ENCODE assay signal across 10 cellular contexts in genomic region chr11:35288817-35289541, GRCh38.
A peak's percentile ranks its signal among the peaks of the same experiment; 100 is the strongest.
DNase-seq lines count a peak whose midpoint lies in the region; FAIRE-seq and TF ChIP-seq lines count a peak whose summit lies in the region.
"Had no signal": no experiment of that assay in that cellular context is flagged by ENCODE, and none has a peak within 500 bp of the region (broad histone marks: within the 10 kb centered on the region; RNA-seq: fewer than 3 reads in every experiment).

No MANE protein-coding gene starts in this region.

- intact Hi-C loops in PC-9 (cut with micrococcal nuclease; ENCODE audit: unreplicated experiment), result no loop called here

- H3K4me2 ChIP-seq in skeletal muscle satellite cell (ENCODE audit: low read length) (peak overlapping the region; percentile 68), PC-9 (no peak overlapping the region)

- no peaks in the 10 kb centered on the region for H3F3A ChIP-seq in PC-9 (ENCODE audit: insufficient read depth, low read depth)

- no peak for TF ChIP-seq CTCF in coronary artery (IDR thresholded peaks at IDR 0.05)
- no peak for TF ChIP-seq CTCF in PC-9 (conservative IDR thresholded peaks at IDR 0.05)

- H3K27ac ChIP-seq in coronary artery (peak overlapping the region; percentile 21 to 86), PC-9 (no peak overlapping the region)
- H3K27ac ChIP-seq: tibial nerve had no signal

- no peak overlapping the region for H2AFZ ChIP-seq in PC-9

- no peaks in the 10 kb centered on the region for H3K9me2 ChIP-seq in PC-9 (ENCODE audit: insufficient read depth)

- peak; percentile 64 for FAIRE-seq in GM18507 (lab: Jason Lieb, UNC)

- H3K27me3 ChIP-seq in skeletal muscle satellite cell (ENCODE audit: control insufficient read depth, insufficient read depth, low read length), result no peaks in the 10 kb centered on the region
- H3K27me3 ChIP-seq in PC-9 (ENCODE audit: insufficient read depth, low read depth), result no peaks in the 10 kb centered on the region
- H3K27me3 ChIP-seq: tibial nerve had no signal

- peak overlapping the region; percentile 70 for H3K9ac ChIP-seq in skeletal muscle satellite cell (ENCODE audit: low read depth, low read length)

- no peaks in the 10 kb centered on the region for H3K79me2 ChIP-seq in PC-9 (ENCODE audit: low read depth)

- H3K36me3 ChIP-seq in skeletal muscle satellite cell (ENCODE audit: insufficient read depth, low read length), result no peaks in the 10 kb centered on the region
- no peaks in the 10 kb centered on the region for H3K36me3 ChIP-seq in PC-9 (ENCODE audit: low read depth)
- H3K36me3 ChIP-seq: tibial nerve had no signal

- CTCF ChIA-PET in PC-9 (lab: Charles Lee), result no interaction called here

- BruUV-seq in PC-9 (replicated peaks; lab: Mats Ljungman, UMichigan), result no TSS peak

- H3K4me3 ChIP-seq in coronary artery (no peak overlapping the region), skeletal muscle satellite cell (ENCODE audit: low read length) (no peak overlapping the region), PC-9 (no peak overlapping the region)
- H3K4me3 ChIP-seq: tibial nerve had no signal

- no peaks in the 10 kb centered on the region for H3K9me3 ChIP-seq in skeletal muscle satellite cell (replicated peaks; ENCODE audit: low read length)
- peaks cover 4% of the 10 kb centered on the region; the same call in 1 of the 2 replicates for H3K9me3 ChIP-seq in PC-9 (ENCODE audit: insufficient read depth, low read depth)
- H3K9me3 ChIP-seq: tibial nerve had no signal

- no peak for DNase-seq in GM18507 (ENCODE audit: extremely low spot score, insufficient read length, low read depth)
- DNase-seq in RPMI7951 (ENCODE audit: low read depth), result peak; percentile 85
- no peak for DNase-seq in coronary artery (ENCODE audit: low spot score)
- DNase-seq in cerebellar cortex (ENCODE audit: low spot score), result no peak
- no peak for DNase-seq in islet precursor cell
- no peak for DNase-seq in activated CD4-positive, alpha-beta T cell treated with anti-CD3 and anti-CD28 coated beads for 1 hour
- DNase-seq in PC-9, result no peak
- DNase-seq: hippocampal formation had no signal

- POLR2A ChIA-PET in PC-9 (lab: Charles Lee; ENCODE audit: unreplicated experiment), result no interaction called here

- peaks cover 23% of the 10 kb centered on the region for H3K4me1 ChIP-seq in skeletal muscle satellite cell (ENCODE audit: control insufficient read depth, insufficient read depth, low read length)
- peaks cover 5% of the 10 kb centered on the region; the same call in 1 of the 2 replicates for H3K4me1 ChIP-seq in PC-9 (replicated peaks; ENCODE audit: insufficient read depth)
- H3K4me1 ChIP-seq: tibial nerve had no signal

- no peaks in the 10 kb centered on the region for H4K20me1 ChIP-seq in PC-9 (ENCODE audit: insufficient read depth)
